ENCODE assay signal across 19 cellular contexts in genomic region chr13:97858161-97858560, GRCh38.
A peak's percentile ranks its signal among the peaks of the same experiment; 100 is the strongest.
DNase-seq lines count a peak whose midpoint lies in the region; ATAC-seq and TF ChIP-seq lines count a peak whose summit lies in the region.
"Had no signal": no experiment of that assay in that cellular context is flagged by ENCODE, and none has a peak within 500 bp of the region (broad histone marks: within the 10 kb centered on the region; RNA-seq: fewer than 3 reads in every experiment).

No MANE protein-coding gene starts in this region.

- no peaks in the 10 kb centered on the region for H4K20me1 ChIP-seq in IMR-90 (ENCODE audit: insufficient read depth, low read length)
- H4K20me1 ChIP-seq: BLaER1 treated with 17β-estradiol and CSF1 and Interleukin-3, amounts not matched to agents 10 nM and 100 nM had no signal

- H3K36me3 ChIP-seq in IMR-90 (ENCODE audit: control insufficient read depth, insufficient read depth, low read length) (no peaks in the 10 kb centered on the region), esophagus muscularis mucosa (no peaks in the 10 kb centered on the region)
- H3K36me3 ChIP-seq: BE2C; BLaER1 treated with 17β-estradiol and CSF1 and Interleukin-3, amounts not matched to agents 10 nM and 100 nM had no signal

- BruUV-seq in IMR-90 (replicated peaks; lab: Mats Ljungman, UMichigan) = no TSS peak

- H3K27me3 ChIP-seq in IMR-90 (ENCODE audit: control insufficient read depth, insufficient read depth, low read length) (no peaks in the 10 kb centered on the region), esophagus muscularis mucosa (no peaks in the 10 kb centered on the region)
- H3K27me3 ChIP-seq: BE2C; BLaER1 treated with 17β-estradiol and CSF1 and Interleukin-3, amounts not matched to agents 10 nM and 100 nM had no signal

- TF ChIP-seq CTCF in IMR-90 (conservative IDR thresholded peaks at IDR 0.05; ENCODE audit: low read depth, low read length) = no peak
- TF ChIP-seq CTCF in esophagus muscularis mucosa (IDR thresholded peaks at IDR 0.05) = no peak
- TF ChIP-seq CTCF in nephron progenitor cell (IDR thresholded peaks at IDR 0.05) = no peak

- peaks cover 4% of the 10 kb centered on the region for H3K36me3 Mint-ChIP-seq in nephron progenitor cell (ENCODE audit: low read depth)
- H3K36me3 Mint-ChIP-seq: CD14-positive monocyte; CD8-positive, alpha-beta memory T cell had no signal

- in situ Hi-C loops in IMR-90 (cut with MboI; ENCODE audit: low sequenced_read_pairs) = loop anchor here (10.0 to 25.0 kb wide), 4 partner anchors 287 to 979 kb away; partner anchors contain the start of gene FARP1

- H2AK5ac ChIP-seq in IMR-90 (ENCODE audit: low read depth, low read length) = no peak overlapping the region

- no peak overlapping the region for H3K9ac ChIP-seq in IMR-90 (ENCODE audit: low read depth, low read length)
- H3K9ac ChIP-seq: BLaER1 treated with 17β-estradiol and CSF1 and Interleukin-3, amounts not matched to agents 10 nM and 100 nM had no signal

- peaks cover 8% of the 10 kb centered on the region for H3K27me3 Mint-ChIP-seq in nephron progenitor cell (ENCODE audit: low read depth, poor library complexity)

- no peak overlapping the region for H3K56ac ChIP-seq in IMR-90 (ENCODE audit: extremely low read depth, insufficient read depth, low read length)

- no peak for TF ChIP-seq RAD21 in IMR-90 (IDR thresholded peaks at IDR 0.05; ENCODE audit: low read length)

- TF ChIP-seq POLR2A in IMR-90 (IDR thresholded peaks at IDR 0.05; ENCODE audit: low read depth, low read length) = no peak
- no peak for TF ChIP-seq POLR2A in esophagus muscularis mucosa (IDR thresholded peaks at IDR 0.05; ENCODE audit: low read depth)

- H2BK5ac ChIP-seq in IMR-90 (ENCODE audit: low read depth, low read length, poor library complexity, severe bottlenecking) = no peak overlapping the region

- no peak overlapping the region for H3K4me2 ChIP-seq in IMR-90 (ENCODE audit: low read depth, low read length)
- H3K4me2 ChIP-seq: BLaER1 treated with 17β-estradiol and CSF1 and Interleukin-3, amounts not matched to agents 10 nM and 100 nM had no signal

- H2AK9ac ChIP-seq in IMR-90 (replicated peaks; ENCODE audit: low read depth, low read length, poor library complexity) = no peak overlapping the region

- H2BK120ac ChIP-seq in IMR-90 (ENCODE audit: low read depth, low read length) = no peak overlapping the region

- dilution Hi-C loops in IMR-90 (cut with HindIII; ENCODE audit: low sequenced_read_pairs, unreplicated experiment) = no loop called here

- H4K91ac ChIP-seq in IMR-90 (ENCODE audit: insufficient read depth, low read depth, low read length) = no peak overlapping the region

- intact Hi-C loops in IMR-90 (cut with micrococcal nuclease) (loop anchor here (5.0 to 10.0 kb wide), 7 partner anchors 54 to 987 kb away; partner anchors contain the start of gene FARP1), esophagus muscularis mucosa (cut with DNase I) (loop anchor here (5.0 to 10.0 kb wide), 3 partner anchors 54 to 817 kb away; no protein-coding TSS in a partner anchor)

- POLR2A ChIA-PET in IMR-90 (lab: Charles Lee; ENCODE audit: unreplicated experiment) = no interaction called here

- H4K5ac ChIP-seq in IMR-90 (ENCODE audit: low read depth, low read length) = no peak overlapping the region

- 100% methylated on average over 1 of the region's 2 CpGs; no CpG with 5 or more reads in 1 of the 2 experiments for WGBS in IMR-90 (ENCODE audit: extremely low coverage in 2 of 2, insufficient read length in 1 of 2), 2 experiments
- WGBS in esophagus muscularis mucosa = 77% methylated on average over 2 of the region's 2 CpGs

- H3K9me3 ChIP-seq in IMR-90 (ENCODE audit: control insufficient read depth, insufficient read depth, low read length) (no peaks in the 10 kb centered on the region), esophagus muscularis mucosa (no peaks in the 10 kb centered on the region)
- H3K9me3 ChIP-seq: BE2C had no signal

- peak; percentile 21 for DNase-seq in AG20443 (ENCODE audit: low spot score)
- DNase-seq in IMR-90 = no peak
- DNase-seq in esophagus muscularis mucosa (ENCODE audit: extremely low spot score) = peak; percentile 75
- no peak for DNase-seq in nephron progenitor cell
- DNase-seq in NCI-H1092 treated with DMSO at 0.1 percent for 48 hours (lab: John Stamatoyannopoulos, UW) = no peak
- DNase-seq in inferior parietal cortex (ENCODE audit: extremely low spot score) = no peak
- DNase-seq in NOMO-1 treated with dmso at 0.1 percent for 144 hours (lab: John Stamatoyannopoulos, UW; ENCODE audit: unreplicated experiment) = no peak
- DNase-seq: AML-193; BE2C; CD4-positive, alpha-beta T cell; CD8-positive, alpha-beta memory T cell; DMS 273 treated with DMSO at 0.1 percent for 48 hours; DMS79; EL; GDM1; H7; HCEC 1CT had no signal

- H3K4me1 Mint-ChIP-seq in nephron progenitor cell = peaks cover 6% of the 10 kb centered on the region

- H3K4ac ChIP-seq in IMR-90 (ENCODE audit: low read depth, low read length) = 0 out of 2 replicates have a peak overlapping the region, but pooled peaks have one; percentile 11

- no peak overlapping the region for H4K8ac ChIP-seq in IMR-90 (ENCODE audit: low read depth in 2 of 2, low read length in 2 of 2)

- no peaks in the 10 kb centered on the region for H3K79me1 ChIP-seq in IMR-90 (ENCODE audit: low read depth in 1 of 2, low read length in 2 of 2)

- H3K4me1 ChIP-seq in IMR-90 (ENCODE audit: control insufficient read depth, insufficient read depth, low read length) = peaks cover 5% of the 10 kb centered on the region
- peaks cover 0 to 10% (median 9%) of the 10 kb centered on the region in 4 donors for H3K4me1 ChIP-seq in esophagus muscularis mucosa

- ATAC-seq in IMR-90 (ENCODE audit: low read depth) = no peak

- no peaks in the 10 kb centered on the region for H3K9me1 ChIP-seq in IMR-90 (ENCODE audit: insufficient read depth, low read length)

- H3K18ac ChIP-seq in IMR-90 (ENCODE audit: low read depth, low read length) = no peak overlapping the region

- no peak overlapping the region for H2AFZ ChIP-seq in IMR-90 (replicated peaks; ENCODE audit: low read length, poor library complexity)

- H2BK20ac ChIP-seq in IMR-90 (ENCODE audit: low read depth, low read length) = no peak overlapping the region

- no peak overlapping the region for H3K4me3 Mint-ChIP-seq in nephron progenitor cell
- H3K4me3 Mint-ChIP-seq: CD14-positive monocyte; CD4-positive, alpha-beta T cell; CD8-positive, alpha-beta memory T cell had no signal

- H3K27ac Mint-ChIP-seq in nephron progenitor cell = peak overlapping the region; percentile 42
- H3K27ac Mint-ChIP-seq: CD14-positive monocyte; CD4-positive, alpha-beta T cell; CD8-positive, alpha-beta memory T cell had no signal

- H3K23ac ChIP-seq in IMR-90 (ENCODE audit: low read depth, low read length) = no peak overlapping the region

- H3K14ac ChIP-seq in IMR-90 (replicated peaks; ENCODE audit: low read depth, low read length) = no peak overlapping the region

- no peak for TF ChIP-seq EP300 in esophagus muscularis mucosa (IDR thresholded peaks at IDR 0.05)

- H3K9me3 Mint-ChIP-seq in nephron progenitor cell = peaks cover 13% of the 10 kb centered on the region
- H3K9me3 Mint-ChIP-seq: CD4-positive, alpha-beta T cell; CD8-positive, alpha-beta memory T cell had no signal

- H2BK15ac ChIP-seq in IMR-90 (ENCODE audit: low read depth, low read length) = no peak overlapping the region

- H3K27ac ChIP-seq in IMR-90 (ENCODE audit: insufficient read depth, low read length) = no peak overlapping the region
- H3K27ac ChIP-seq in esophagus muscularis mucosa (replicated peaks in 1 of 4) = no peak overlapping the region
- H3K27ac ChIP-seq: BLaER1 treated with 17β-estradiol and CSF1 and Interleukin-3, amounts not matched to agents 10 nM and 100 nM had no signal

- H3K4me3 ChIP-seq in IMR-90 (ENCODE audit: insufficient read depth, low read depth, low read length) (no peak overlapping the region), esophagus muscularis mucosa (no peak overlapping the region)
- H3K4me3 ChIP-seq: BLaER1 treated with 17β-estradiol and CSF1 and Interleukin-3, amounts not matched to agents 10 nM and 100 nM had no signal

- CTCF ChIA-PET in IMR-90 (lab: Yijun Ruan, JAX) = no interaction called here

TF ChIP-seq in IMR-90, 13 proteins besides CTCF, POLR2A, EP300 and RAD21:
- TF ChIP-seq BHLHE40 (IDR thresholded peaks at IDR 0.05; ENCODE audit: low read depth, low read length) = no peak
- no peak for TF ChIP-seq MXI1 (IDR thresholded peaks at IDR 0.05; ENCODE audit: borderline replicate concordance, low read depth, low read length)
TF ChIP-seq in IMR-90: peak in this region for 0.

Comparison
In these comparisons a context has a peak if more than half of its experiments do, and no peak if none do; other contexts are left out.
1. DNase-seq: peak in AG20443 (single experiment) and esophagus muscularis mucosa (single experiment); none in IMR-90 (single experiment), nephron progenitor cell (single experiment), NCI-H1092 treated with DMSO at 0.1 percent for 48 hours (single experiment), inferior parietal cortex (single experiment) and NOMO-1 treated with dmso at 0.1 percent for 144 hours (single experiment).